ENCODE assay signal across 13 cellular contexts in genomic region chr6:157832250-157832967, GRCh38. TPM values are rescaled to one million over a fixed set of nuclear protein-coding genes. Genes with fewer than 3 reads are reported as not detected.
DNase-seq lines count a peak whose midpoint lies in the region; ATAC-seq, FAIRE-seq and TF ChIP-seq lines count a peak whose summit lies in the region.
"Had no signal": no experiment of that assay in that cellular context is flagged by ENCODE, and none has a peak within 500 bp of the region (broad histone marks: within the 10 kb centered on the region; RNA-seq: fewer than 3 reads in every experiment).

No MANE protein-coding gene starts in this region.

- peaks cover 3% of the 10 kb centered on the region for H3K9me3 Mint-ChIP-seq in activated B cell treated with CpG ODN at 0.5 μM for 24 hours

- no peak for FAIRE-seq in GM12891 (lab: Jason Lieb, UNC)

- peaks cover 79% of the 10 kb centered on the region for H3K4me1 Mint-ChIP-seq in activated B cell treated with CpG ODN at 0.5 μM for 24 hours

- peaks cover 67% of the 10 kb centered on the region for H3K36me3 Mint-ChIP-seq in activated B cell treated with CpG ODN at 0.5 μM for 24 hours (ENCODE audit: low read depth)

- intact Hi-C loops in left cardiac atrium (cut with DNase I): no loop called here
- intact Hi-C loops in activated B cell treated with CpG ODN at 0.5 μM for 24 hours (cut with micrococcal nuclease): no loop called here

- peak in 1 of 2 donors; percentile 33 for DNase-seq in cardiac muscle cell (ENCODE audit: low read depth in 1 of 2, low spot score in 1 of 2)
- DNase-seq in left cardiac atrium: no peak
- no peak for DNase-seq in activated B cell treated with CpG ODN at 0.5 μM for 24 hours
- DNase-seq in fibroblast of villous mesenchyme (ENCODE audit: low read depth): peak; percentile 35
- no peak for DNase-seq in stimulated activated CD4-positive, alpha-beta T cell treated with anti-CD3 and anti-CD28 coated beads, Interleukin-2, amount 100 ng/mL, for 48 hours
- no peak for DNase-seq in GM12891 (ENCODE audit: insufficient read length, low spot score)
- DNase-seq: cortex of kidney, GOT3, Karpas-422, right cardiac atrium had no signal

- H3K27me3 ChIP-seq in cardiac muscle cell (no peaks in the 10 kb centered on the region), subcutaneous abdominal adipose tissue (ENCODE audit: control insufficient read depth in 5 of 5, insufficient read depth in 4 of 5, low read length in 5 of 5) (no peaks in the 10 kb centered on the region)
- H3K27me3 ChIP-seq: BLaER1 treated with 17β-estradiol and CSF1 and Interleukin-3, amounts not matched to agents 10 nM and 100 nM had no signal

- no peak for ATAC-seq in left cardiac atrium
- no peak for ATAC-seq in activated B cell treated with CpG ODN at 0.5 μM for 24 hours (ENCODE audit: low read depth)
- no peak for ATAC-seq in GM18520 (IDR thresholded peaks at IDR 0.05; ENCODE audit: unreplicated experiment)
- ATAC-seq: right cardiac atrium had no signal

- H3K27ac ChIP-seq in cardiac muscle cell (peak overlapping the region; percentile 33), subcutaneous abdominal adipose tissue (ENCODE audit: low read depth, low read length) (peak overlapping the region; percentile 58)
- H3K27ac ChIP-seq: BLaER1 treated with 17β-estradiol and CSF1 and Interleukin-3, amounts not matched to agents 10 nM and 100 nM had no signal

- H3K4me3 Mint-ChIP-seq in activated B cell treated with CpG ODN at 0.5 μM for 24 hours: no peak overlapping the region

- H3K9me3 ChIP-seq in cardiac muscle cell (ENCODE audit: low read depth) (no peaks in the 10 kb centered on the region), subcutaneous abdominal adipose tissue (ENCODE audit: control insufficient read depth in 5 of 5, low read length in 5 of 5) (no peaks in the 10 kb centered on the region)

- TF ChIP-seq CTCF in cardiac muscle cell (IDR thresholded peaks at IDR 0.05; ENCODE audit: low read depth, low read length) (no peak), activated B cell treated with CpG ODN at 0.5 μM for 24 hours (IDR thresholded peaks at IDR 0.05) (no peak), fibroblast of villous mesenchyme (IDR thresholded peaks at IDR 0.05; ENCODE audit: insufficient read depth, low read depth, low read length) (no peak)

- no peaks in the 10 kb centered on the region for H3K27me3 Mint-ChIP-seq in activated B cell treated with CpG ODN at 0.5 μM for 24 hours

- H3K36me3 ChIP-seq in cardiac muscle cell (no peaks in the 10 kb centered on the region), subcutaneous abdominal adipose tissue (ENCODE audit: control insufficient read depth in 5 of 5, insufficient read depth in 5 of 5, low read length in 5 of 5) (peaks cover 0 to 2% (median 0%) of the 10 kb centered on the region in 5 donors)

- POLR2A ChIA-PET in activated B cell treated with CpG ODN at 0.5 μM for 24 hours (lab: Charles Lee): interaction anchor here (1.0 to 2.5 kb wide), 2 partner anchors 13 to 71 kb away, joined by 3 to 15 read pairs; no protein-coding TSS in a partner anchor

- H3K4me3 ChIP-seq in cardiac muscle cell (no peak overlapping the region), fibroblast of villous mesenchyme (ENCODE audit: low read depth, low read length) (no peak overlapping the region), subcutaneous abdominal adipose tissue (ENCODE audit: low read depth in 1 of 5, low read length in 5 of 5) (no peak overlapping the region)
- H3K4me3 ChIP-seq: BLaER1 treated with 17β-estradiol and CSF1 and Interleukin-3, amounts not matched to agents 10 nM and 100 nM had no signal

- no peak for TF ChIP-seq POLR2A in GM12891 (IDR thresholded peaks at IDR 0.05; ENCODE audit: low read depth, low read length)

- no peak overlapping the region for H3K9ac ChIP-seq in subcutaneous abdominal adipose tissue (ENCODE audit: low read length in 5 of 5)
- H3K9ac ChIP-seq: BLaER1 treated with 17β-estradiol and CSF1 and Interleukin-3, amounts not matched to agents 10 nM and 100 nM had no signal

- peak overlapping the region; percentile 59 for H3K27ac Mint-ChIP-seq in activated B cell treated with CpG ODN at 0.5 μM for 24 hours

- CTCF ChIA-PET in activated B cell treated with CpG ODN at 0.5 μM for 24 hours (lab: Charles Lee): interaction anchor here (2.7 kb wide), 1 partner anchor 41 kb away, joined by 9 read pairs; no protein-coding TSS in a partner anchor

- H3K4me1 ChIP-seq in cardiac muscle cell (ENCODE audit: low read depth) (no peaks in the 10 kb centered on the region), subcutaneous abdominal adipose tissue (ENCODE audit: control insufficient read depth in 5 of 5, insufficient read depth in 5 of 5, low read length in 5 of 5) (peaks cover 0 to 38% (median 32%) of the 10 kb centered on the region in 5 donors)

TF ChIP-seq in GM12891, 5 proteins besides CTCF, POLR2A, EP300 and RAD21:
- TF ChIP-seq POU2F2 (IDR thresholded peaks at IDR 0.05; ENCODE audit: low read depth, low read length): no peak
- no peak for TF ChIP-seq SPI1 (IDR thresholded peaks at IDR 0.05; ENCODE audit: low read depth, low read length)
- no peak for TF ChIP-seq POLR2AphosphoS5 (IDR thresholded peaks at IDR 0.05; ENCODE audit: low read depth, low read length)
- TF ChIP-seq TAF1 (IDR thresholded peaks at IDR 0.05; ENCODE audit: low read depth, low read length): no peak
- no peak for TF ChIP-seq PAX5 (IDR thresholded peaks at IDR 0.05; ENCODE audit: insufficient read depth, low read length, severe bottlenecking)

RNA-seq across cellular contexts. Expression of gene SNX9, which starts 9.4 kb away (rescaled TPM):
- total RNA-seq in cardiac muscle cell (23.3 and 27.0 TPM in 2 replicates), left cardiac atrium (10 to 100 TPM; 37.7 to 39.9 TPM), activated B cell treated with CpG ODN at 0.5 μM for 24 hours (38.8 and 40.0 TPM in 2 replicates), fibroblast of villous mesenchyme (37.6 and 39.6 TPM in 2 replicates)
- 23.9 and 26.5 TPM in 2 replicates for polyA plus RNA-seq in cardiac muscle cell
- polyA plus RNA-seq in GM12891 (2012; ENCODE audit: low read depth, missing spikeins): 1.6 TPM
